ENCODE assay signal across 7 cellular contexts in genomic region chr15:65872596-65872995, GRCh38. TPM values are rescaled to one million over a fixed set of nuclear protein-coding genes. Genes with fewer than 3 reads are reported as not detected.
A peak's percentile ranks its signal among the peaks of the same experiment; 100 is the strongest.
DNase-seq lines count a peak whose midpoint lies in the region; ATAC-seq and TF ChIP-seq lines count a peak whose summit lies in the region.
"Not testable (repeated sequence)": the region's sequence is repeated elsewhere in the genome, so short reads cannot be mapped to it uniquely, and the experiment has no call there.

No MANE protein-coding gene starts in this region.

- H3K4me3 Mint-ChIP-seq in activated T-cell treated with anti-CD3 and anti-CD28 coated beads, Interleukin-2, amount 50 U/mL, for 4 hours = peak overlapping the region; percentile 0

- DNase-seq in EH (ENCODE audit: low read depth) (peak; percentile 36), NCI-H226 (peak; percentile 2), brain microvascular endothelial cell (peak; percentile 28), fibroblast of peridontal ligament (ENCODE audit: extremely low read depth) (peak; percentile 70), lung microvascular endothelial cell (ENCODE audit: low read depth in 2 of 2) (peak; percentile 48 to 55)
- DNase-seq in activated T-cell treated with anti-CD3 and anti-CD28 coated beads, Interleukin-2, amount 50 U/mL, for 4 hours = not testable (repeated sequence)

- peaks cover 16% of the 10 kb centered on the region for H3K36me3 ChIP-seq in brain microvascular endothelial cell (replicated peaks)

- not testable (repeated sequence) for H3K27ac ChIP-seq in brain microvascular endothelial cell
- H3K27ac ChIP-seq in skin epidermis = peak overlapping the region in 13 of 21 experiments; percentile 1 to 99 (median 30)

- H3K27me3 ChIP-seq in brain microvascular endothelial cell (replicated peaks) = not testable (repeated sequence)

- not testable (repeated sequence) for H3K36me3 Mint-ChIP-seq in activated T-cell treated with anti-CD3 and anti-CD28 coated beads, Interleukin-2, amount 50 U/mL, for 4 hours (ENCODE audit: insufficient read depth)

- H3K4me1 Mint-ChIP-seq in activated T-cell treated with anti-CD3 and anti-CD28 coated beads, Interleukin-2, amount 50 U/mL, for 4 hours (ENCODE audit: low read depth) = peaks cover 39% of the 10 kb centered on the region

- ATAC-seq in activated T-cell treated with anti-CD3 and anti-CD28 coated beads, Interleukin-2, amount 50 U/mL, for 4 hours = not testable (repeated sequence)

- not testable (repeated sequence) for TF ChIP-seq CTCF in brain microvascular endothelial cell (IDR thresholded peaks at IDR 0.05; ENCODE audit: low read depth, low read length, missing control alignments)

- not testable (repeated sequence) for H3K4me3 ChIP-seq in brain microvascular endothelial cell (ENCODE audit: low read depth, low read length); skin epidermis

- H3K27me3 Mint-ChIP-seq in activated T-cell treated with anti-CD3 and anti-CD28 coated beads, Interleukin-2, amount 50 U/mL, for 4 hours (ENCODE audit: low read depth) = not testable (repeated sequence)

- not testable (repeated sequence) for H3K9me3 Mint-ChIP-seq in activated T-cell treated with anti-CD3 and anti-CD28 coated beads, Interleukin-2, amount 50 U/mL, for 4 hours

- in situ Hi-C loops in brain microvascular endothelial cell (cut with HindIII; ENCODE audit: low pct_ligation_motif_present, low sequenced_read_pairs) = loop anchor here (25.0 kb wide), 1 partner anchor 235 kb away; no protein-coding TSS in a partner anchor

RNA-seq across cellular contexts. Expression of gene RAB11A, which starts 3.3 kb away (rescaled TPM):
- total RNA-seq in activated T-cell treated with anti-CD3 and anti-CD28 coated beads, Interleukin-2, amount 50 U/mL, for 4 hours = 100 to 1,000 TPM; 127 to 139 (median 136) TPM
- total RNA-seq in lung microvascular endothelial cell = 117 and 160 TPM in 2 replicates
